ENCODE assay signal across 23 cellular contexts in genomic region chr20:51667491-51667890, GRCh38.
DNase-seq lines count a peak whose midpoint lies in the region; ATAC-seq and TF ChIP-seq lines count a peak whose summit lies in the region.
"Had no signal": no experiment of that assay in that cellular context is flagged by ENCODE, and none has a peak within 500 bp of the region (broad histone marks: within the 10 kb centered on the region; RNA-seq: fewer than 3 reads in every experiment).

No MANE protein-coding gene starts in this region.

- H3K9me3 ChIP-seq in Caco-2 (no peaks in the 10 kb centered on the region), PC-3 (ENCODE audit: low read length) (no peaks in the 10 kb centered on the region), psoas muscle (no peaks in the 10 kb centered on the region), sigmoid colon (no peaks in the 10 kb centered on the region)
- H3K9me3 ChIP-seq: BLaER1 treated with 17β-estradiol and CSF1 and Interleukin-3, amounts not matched to agents 10 nM and 100 nM had no signal

- H3K4me3 Mint-ChIP-seq in Caco-2 (ENCODE audit: unreplicated experiment) (no peak overlapping the region), immature natural killer cell (peak overlapping the region; percentile 70 to 90 (median 87))
- H3K4me3 Mint-ChIP-seq in stimulated activated effector memory CD8-positive, alpha-beta T cell treated with anti-CD3 and anti-CD28 coated beads, Interleukin-12 subunit alpha, Interleukin-12 subunit beta, amount 100 ng/mL, for 72 hours: no peak overlapping the region

- intact Hi-C loops in Caco-2 (cut with micrococcal nuclease; ENCODE audit: unreplicated experiment): loop anchor here (1.0 to 2.0 kb wide), 2 partner anchors 23 to 36 kb away; no protein-coding TSS in a partner anchor
- intact Hi-C loops in PC-3 (cut with micrococcal nuclease): loop anchor here (1.0 to 10.0 kb wide), 2 partner anchors 77 to 317 kb away; no protein-coding TSS in a partner anchor
- intact Hi-C loops in psoas muscle (cut with DNase I): no loop called here
- intact Hi-C loops in sigmoid colon (cut with DNase I): no loop called here

- H3K36me3 Mint-ChIP-seq in Caco-2 (ENCODE audit: insufficient read depth, unreplicated experiment): peaks cover 63% of the 10 kb centered on the region
- peaks cover 14 to 28% (median 27%) of the 10 kb centered on the region in 3 donors for H3K36me3 Mint-ChIP-seq in immature natural killer cell
- no peaks in the 10 kb centered on the region for H3K36me3 Mint-ChIP-seq in stimulated activated effector memory CD8-positive, alpha-beta T cell treated with anti-CD3 and anti-CD28 coated beads, Interleukin-12 subunit alpha, Interleukin-12 subunit beta, amount 100 ng/mL, for 72 hours

- peak overlapping the region; percentile 89 for H3K27ac ChIP-seq in PC-3 (ENCODE audit: low read length)
- no peak overlapping the region for H3K27ac ChIP-seq in psoas muscle
- no peak overlapping the region for H3K27ac ChIP-seq in sigmoid colon
- H3K27ac ChIP-seq: BLaER1 treated with 17β-estradiol and CSF1 and Interleukin-3, amounts not matched to agents 10 nM and 100 nM; HL-60 had no signal

- peak overlapping the region; percentile 19; the same call in 1 of the 2 replicates for H3K9ac ChIP-seq in PC-3 (ENCODE audit: low read length)
- H3K9ac ChIP-seq: BLaER1 treated with 17β-estradiol and CSF1 and Interleukin-3, amounts not matched to agents 10 nM and 100 nM had no signal

- peaks cover 8% of the 10 kb centered on the region for H3K36me3 ChIP-seq in Caco-2 (ENCODE audit: control insufficient read depth, insufficient read depth, low read length)
- peaks cover 23% of the 10 kb centered on the region; the same call in 1 of the 2 replicates for H3K36me3 ChIP-seq in PC-3 (ENCODE audit: low read depth, low read length)
- H3K36me3 ChIP-seq in psoas muscle (ENCODE audit: insufficient read depth in 1 of 2, low read depth in 1 of 2): peaks cover 4 to 37% of the 10 kb centered on the region in 2 donors
- peaks cover 5 to 54% (median 6%) of the 10 kb centered on the region in 4 donors for H3K36me3 ChIP-seq in sigmoid colon

- no peak overlapping the region for H3K4me2 ChIP-seq in PC-3 (ENCODE audit: low read length)
- H3K4me2 ChIP-seq: BLaER1 treated with 17β-estradiol and CSF1 and Interleukin-3, amounts not matched to agents 10 nM and 100 nM had no signal

- BruUV-seq in Caco-2 (replicated peaks; lab: Mats Ljungman, UMichigan) (no TSS peak), PC-3 (replicated peaks; lab: Mats Ljungman, UMichigan) (no TSS peak)

- no peak overlapping the region for H2AFZ ChIP-seq in PC-3 (ENCODE audit: low read length)

- H3F3A ChIP-seq in PC-3 (ENCODE audit: low read length, unreplicated experiment): peaks cover 13% of the 10 kb centered on the region

- H3K9me2 ChIP-seq in PC-3 (replicated peaks; ENCODE audit: low read length): no peaks in the 10 kb centered on the region

- DNase-seq in Caco-2 (peak in 1 of 2 experiments; percentile 34), PC-3 (no peak), immature natural killer cell (no peak), psoas muscle (no peak), sigmoid colon (no peak)
- no peak for DNase-seq in stimulated activated effector memory CD8-positive, alpha-beta T cell treated with anti-CD3 and anti-CD28 coated beads, Interleukin-12 subunit alpha, Interleukin-12 subunit beta, amount 100 ng/mL, for 72 hours (ENCODE audit: low spot score in 2 of 2)
- no peak for DNase-seq in stimulated activated naive CD4-positive, alpha-beta T cell (lab: John Stamatoyannopoulos, UW)
- DNase-seq: DMS 273 treated with DMSO at 0.1 percent for 48 hours, DND-41, H7, IMR-90, Karpas-422, MM.1S, NCI-H1092, NCI-H1436 treated with DMSO at 0.1 percent for 48 hours, NCI-H2029, NCI-H2171 treated with DMSO at 0.1 percent for 48 hours, NCI-H446 treated with DMSO at 0.1 percent for 48 hours, RPMI8226, SHP77 treated with DMSO at 0.1 percent for 48 hours had no signal

- no peak for TF ChIP-seq EP300 in sigmoid colon (IDR thresholded peaks at IDR 0.05)

- POLR2A ChIA-PET in Caco-2 (lab: Charles Lee): interaction anchor here (1.1 to 1.4 kb wide), 3 partner anchors 33 to 133 kb away, joined by 3 to 6 read pairs (median 5); no protein-coding TSS in a partner anchor
- POLR2A ChIA-PET in PC-3 (lab: Charles Lee; ENCODE audit: unreplicated experiment): interaction anchor here (0.6 to 2.6 kb wide), 4 partner anchors 29 to 524 kb away, joined by 3 to 19 read pairs (median 4); no protein-coding TSS in a partner anchor

- no peaks in the 10 kb centered on the region for H3K27me3 ChIP-seq in Caco-2 (replicated peaks; ENCODE audit: control insufficient read depth, insufficient read depth, low read length)
- H3K27me3 ChIP-seq in PC-3 (ENCODE audit: low read length): no peaks in the 10 kb centered on the region
- H3K27me3 ChIP-seq in psoas muscle (ENCODE audit: insufficient read depth in 3 of 3, low read length in 2 of 3): no peaks in the 10 kb centered on the region
- no peaks in the 10 kb centered on the region for H3K27me3 ChIP-seq in sigmoid colon
- H3K27me3 ChIP-seq: BLaER1 treated with 17β-estradiol and CSF1 and Interleukin-3, amounts not matched to agents 10 nM and 100 nM had no signal

- CTCF ChIA-PET in Caco-2 (lab: Charles Lee): interaction anchor here (0.5 to 2.5 kb wide), 13 partner anchors 21 to 736 kb away, joined by 3 to 17 read pairs (median 4); partner anchors contain the start of gene ADNP
- CTCF ChIA-PET in PC-3 (lab: Charles Lee): interaction anchor here (1.0 to 1.8 kb wide), 3 partner anchors 28 to 34 kb away, joined by 3 to 11 read pairs (median 4); no protein-coding TSS in a partner anchor

- no peak overlapping the region for H3K4me3 ChIP-seq in Caco-2 (ENCODE audit: low read depth, low read length)
- H3K4me3 ChIP-seq in PC-3 (ENCODE audit: low read length): no peak overlapping the region
- H3K4me3 ChIP-seq in psoas muscle: no peak overlapping the region
- no peak overlapping the region for H3K4me3 ChIP-seq in sigmoid colon
- H3K4me3 ChIP-seq: BLaER1 treated with 17β-estradiol and CSF1 and Interleukin-3, amounts not matched to agents 10 nM and 100 nM had no signal

- no peak for TF ChIP-seq POLR2A in sigmoid colon (IDR thresholded peaks at IDR 0.05)

- H3K27me3 Mint-ChIP-seq in Caco-2 (ENCODE audit: insufficient read depth, unreplicated experiment) (no peaks in the 10 kb centered on the region), immature natural killer cell (ENCODE audit: low read depth in 3 of 3) (peaks cover 2 to 12% (median 8%) of the 10 kb centered on the region in 3 donors)

- no peaks in the 10 kb centered on the region for H4K20me1 ChIP-seq in PC-3 (ENCODE audit: low read length)
- H4K20me1 ChIP-seq: BLaER1 treated with 17β-estradiol and CSF1 and Interleukin-3, amounts not matched to agents 10 nM and 100 nM had no signal

- peak; percentile 2; the same call in 1 of the 2 replicates for ATAC-seq in PC-3
- no peak for ATAC-seq in stimulated activated effector memory CD8-positive, alpha-beta T cell treated with anti-CD3 and anti-CD28 coated beads, Interleukin-12 subunit alpha, Interleukin-12 subunit beta, amount 100 ng/mL, for 72 hours
- ATAC-seq in psoas muscle: no peak
- ATAC-seq: SK-N-SH treated with all-trans-retinoic acid at 6 μM for 48 hours had no signal

- H3K4me1 Mint-ChIP-seq in Caco-2 (ENCODE audit: low read depth, unreplicated experiment) (peaks cover 31% of the 10 kb centered on the region), immature natural killer cell (peaks cover 48 to 52% of the 10 kb centered on the region in 2 donors)
- H3K4me1 Mint-ChIP-seq in stimulated activated effector memory CD8-positive, alpha-beta T cell treated with anti-CD3 and anti-CD28 coated beads, Interleukin-12 subunit alpha, Interleukin-12 subunit beta, amount 100 ng/mL, for 72 hours: peaks cover 16% of the 10 kb centered on the region

- no peaks in the 10 kb centered on the region for H3K79me2 ChIP-seq in PC-3 (ENCODE audit: low read length)

- H3K4me1 ChIP-seq in Caco-2 (peaks cover 31% of the 10 kb centered on the region), PC-3 (ENCODE audit: insufficient read depth, low read length) (peaks cover 38% of the 10 kb centered on the region), psoas muscle (no peaks in the 10 kb centered on the region), sigmoid colon (no peaks in the 10 kb centered on the region)

- peak overlapping the region; percentile 8 for H3K27ac Mint-ChIP-seq in Caco-2 (ENCODE audit: unreplicated experiment)
- peak overlapping the region; percentile 71 to 91 (median 84) for H3K27ac Mint-ChIP-seq in immature natural killer cell
- H3K27ac Mint-ChIP-seq in stimulated activated effector memory CD8-positive, alpha-beta T cell treated with anti-CD3 and anti-CD28 coated beads, Interleukin-12 subunit alpha, Interleukin-12 subunit beta, amount 100 ng/mL, for 72 hours: peak overlapping the region; percentile 58

- 92 to 93% (median 93%) methylated on average over 8 of the region's 8 CpGs for WGBS in psoas muscle, 3 donors
- 88 to 93% methylated on average over 8 of the region's 8 CpGs for WGBS in sigmoid colon, 2 donors

- no peak for TF ChIP-seq CTCF in Caco-2 (IDR thresholded peaks at IDR 0.05; ENCODE audit: insufficient read depth in 1 of 2, low read depth in 1 of 2, low read length in 1 of 2, severe bottlenecking in 1 of 2, unreplicated experiment in 1 of 2)
- no peak for TF ChIP-seq CTCF in PC-3 (conservative IDR thresholded peaks at IDR 0.05; ENCODE audit: low read depth, low read length)
- no peak for TF ChIP-seq CTCF in psoas muscle (IDR thresholded peaks at IDR 0.05)
- no peak for TF ChIP-seq CTCF in sigmoid colon (IDR thresholded peaks at IDR 0.05)

- H3K9me3 Mint-ChIP-seq in Caco-2 (ENCODE audit: unreplicated experiment) (no peaks in the 10 kb centered on the region), immature natural killer cell (no peaks in the 10 kb centered on the region)
- no peaks in the 10 kb centered on the region for H3K9me3 Mint-ChIP-seq in stimulated activated effector memory CD8-positive, alpha-beta T cell treated with anti-CD3 and anti-CD28 coated beads, Interleukin-12 subunit alpha, Interleukin-12 subunit beta, amount 100 ng/mL, for 72 hours

Comparison
In these comparisons a context has a peak if more than half of its experiments do, and no peak if none do; other contexts are left out.
1. H3K27ac Mint-ChIP-seq: peak in every context shown above with its lines; median percentile 84 in immature natural killer cell; 58 in stimulated activated effector memory CD8-positive, alpha-beta T cell treated with anti-CD3 and anti-CD28 coated beads, Interleukin-12 subunit alpha, Interleukin-12 subunit beta, amount 100 ng/mL, for 72 hours; 8 in Caco-2.
2. H3K4me3 Mint-ChIP-seq: peak in immature natural killer cell (5 of 5); none in Caco-2 (single experiment) and stimulated activated effector memory CD8-positive, alpha-beta T cell treated with anti-CD3 and anti-CD28 coated beads, Interleukin-12 subunit alpha, Interleukin-12 subunit beta, amount 100 ng/mL, for 72 hours (single experiment).
3. intact Hi-C loops: an anchor here in Caco-2 (1.0 to 2.0 kb wide) and PC-3 (1.0 to 10.0 kb wide); none called in psoas muscle and sigmoid colon.